ENCODE assay signal across 8 cellular contexts in genomic region chr6:41936073-41936837, GRCh38. TPM values are rescaled to one million over a fixed set of nuclear protein-coding genes. Genes with fewer than 3 reads are reported as not detected.
DNase-seq lines count a peak whose midpoint lies in the region; ATAC-seq and TF ChIP-seq lines count a peak whose summit lies in the region.

No MANE protein-coding gene starts in this region.

- no peaks in the 10 kb centered on the region for H3K9me3 Mint-ChIP-seq in WTC11

- peaks cover 26% of the 10 kb centered on the region for H3K4me1 Mint-ChIP-seq in WTC11

- 0 out of 2 replicates have a peak overlapping the region, but pooled peaks have one; percentile 78 for H3K27ac Mint-ChIP-seq in WTC11

- ATAC-seq in HG02763 (IDR thresholded peaks at IDR 0.05; ENCODE audit: unreplicated experiment) (peak; percentile 50), WTC11 (peak; percentile 49), HG03439 (IDR thresholded peaks at IDR 0.05; ENCODE audit: unreplicated experiment) (no peak)

- no peak overlapping the region for H3K4me3 Mint-ChIP-seq in WTC11

- peak; percentile 77 for TF ChIP-seq CTCF in WTC11 (IDR thresholded peaks at IDR 0.05)

- DNase-seq in GM04504 (ENCODE audit: low read depth) (peak; percentile 82), NCI-H2196 treated with DMSO at 0.1 percent for 48 hours (lab: John Stamatoyannopoulos, UW; ENCODE audit: unreplicated experiment) (peak; percentile 78), WTC11 (ENCODE audit: low spot score) (peak; percentile 61), kidney tubule cell (ENCODE audit: low spot score) (peak; percentile 87)
- peak; percentile 81 for DNase-seq in central memory CD4-positive, alpha-beta T cell
- DNase-seq in stimulated activated CD4-positive, alpha-beta T cell treated with anti-CD3 and anti-CD28 coated beads, Interleukin-4, amount 100 ng/mL, for 1 hour, result peak; percentile 53

- CTCF ChIA-PET in WTC11 (lab: Charles Lee), result interaction anchor here (0.5 to 8.9 kb wide), 25 partner anchors 9 to 230 kb away, joined by 3 to 112 read pairs (median 4); partner anchors contain the start of genes BYSL, FRS3, MED20 and TAF8

- POLR2A ChIA-PET in WTC11 (lab: Charles Lee), result interaction anchor here (0.5 to 1.0 kb wide), 3 partner anchors 24 to 108 kb away, joined by 3 to 4 read pairs (median 3); no protein-coding TSS in a partner anchor

- no peaks in the 10 kb centered on the region for H3K27me3 Mint-ChIP-seq in WTC11 (ENCODE audit: low read depth)

- peaks cover 28% of the 10 kb centered on the region for H3K36me3 Mint-ChIP-seq in WTC11

TF ChIP-seq in WTC11, 78 proteins besides CTCF, POLR2A, EP300 and RAD21:
- no peak for TF ChIP-seq TEAD4 (CRISPR knock-in tag; IDR thresholded peaks at IDR 0.05)
- no peak for TF ChIP-seq ZNF425 (CRISPR knock-in tag; conservative IDR thresholded peaks at IDR 0.05)
- TF ChIP-seq ZNF263 (CRISPR knock-in tag; IDR thresholded peaks at IDR 0.05; ENCODE audit: low read depth), result no peak
- no peak for TF ChIP-seq ZNF219 (CRISPR knock-in tag; IDR thresholded peaks at IDR 0.05; ENCODE audit: borderline replicate concordance)
- TF ChIP-seq, protein P1, sequence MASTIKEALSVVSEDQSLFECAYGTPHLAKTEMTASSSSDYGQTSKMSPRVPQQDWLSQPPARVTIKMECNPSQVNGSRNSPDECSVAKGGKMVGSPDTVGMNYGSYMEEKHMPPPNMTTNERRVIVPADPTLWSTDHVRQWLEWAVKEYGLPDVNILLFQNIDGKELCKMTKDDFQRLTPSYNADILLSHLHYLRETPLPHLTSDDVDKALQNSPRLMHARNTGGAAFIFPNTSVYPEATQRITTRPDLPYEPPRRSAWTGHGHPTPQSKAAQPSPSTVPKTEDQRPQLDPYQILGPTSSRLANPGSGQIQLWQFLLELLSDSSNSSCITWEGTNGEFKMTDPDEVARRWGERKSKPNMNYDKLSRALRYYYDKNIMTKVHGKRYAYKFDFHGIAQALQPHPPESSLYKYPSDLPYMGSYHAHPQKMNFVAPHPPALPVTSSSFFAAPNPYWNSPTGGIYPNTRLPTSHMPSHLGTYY (CRISPR knock-in tag; IDR thresholded peaks at IDR 0.05), result no peak
- TF ChIP-seq NFYB (CRISPR knock-in tag; conservative IDR thresholded peaks at IDR 0.05; ENCODE audit: low read depth), result no peak
- no peak for TF ChIP-seq ATF3 (CRISPR knock-in tag; conservative IDR thresholded peaks at IDR 0.05)
- TF ChIP-seq NFATC4 (CRISPR knock-in tag; IDR thresholded peaks at IDR 0.05), result 0 out of 2 replicates have a peak, but pooled peaks have one; percentile 8
- TF ChIP-seq PRRX2 (CRISPR knock-in tag; IDR thresholded peaks at IDR 0.05), result no peak
- TF ChIP-seq, protein P2, sequence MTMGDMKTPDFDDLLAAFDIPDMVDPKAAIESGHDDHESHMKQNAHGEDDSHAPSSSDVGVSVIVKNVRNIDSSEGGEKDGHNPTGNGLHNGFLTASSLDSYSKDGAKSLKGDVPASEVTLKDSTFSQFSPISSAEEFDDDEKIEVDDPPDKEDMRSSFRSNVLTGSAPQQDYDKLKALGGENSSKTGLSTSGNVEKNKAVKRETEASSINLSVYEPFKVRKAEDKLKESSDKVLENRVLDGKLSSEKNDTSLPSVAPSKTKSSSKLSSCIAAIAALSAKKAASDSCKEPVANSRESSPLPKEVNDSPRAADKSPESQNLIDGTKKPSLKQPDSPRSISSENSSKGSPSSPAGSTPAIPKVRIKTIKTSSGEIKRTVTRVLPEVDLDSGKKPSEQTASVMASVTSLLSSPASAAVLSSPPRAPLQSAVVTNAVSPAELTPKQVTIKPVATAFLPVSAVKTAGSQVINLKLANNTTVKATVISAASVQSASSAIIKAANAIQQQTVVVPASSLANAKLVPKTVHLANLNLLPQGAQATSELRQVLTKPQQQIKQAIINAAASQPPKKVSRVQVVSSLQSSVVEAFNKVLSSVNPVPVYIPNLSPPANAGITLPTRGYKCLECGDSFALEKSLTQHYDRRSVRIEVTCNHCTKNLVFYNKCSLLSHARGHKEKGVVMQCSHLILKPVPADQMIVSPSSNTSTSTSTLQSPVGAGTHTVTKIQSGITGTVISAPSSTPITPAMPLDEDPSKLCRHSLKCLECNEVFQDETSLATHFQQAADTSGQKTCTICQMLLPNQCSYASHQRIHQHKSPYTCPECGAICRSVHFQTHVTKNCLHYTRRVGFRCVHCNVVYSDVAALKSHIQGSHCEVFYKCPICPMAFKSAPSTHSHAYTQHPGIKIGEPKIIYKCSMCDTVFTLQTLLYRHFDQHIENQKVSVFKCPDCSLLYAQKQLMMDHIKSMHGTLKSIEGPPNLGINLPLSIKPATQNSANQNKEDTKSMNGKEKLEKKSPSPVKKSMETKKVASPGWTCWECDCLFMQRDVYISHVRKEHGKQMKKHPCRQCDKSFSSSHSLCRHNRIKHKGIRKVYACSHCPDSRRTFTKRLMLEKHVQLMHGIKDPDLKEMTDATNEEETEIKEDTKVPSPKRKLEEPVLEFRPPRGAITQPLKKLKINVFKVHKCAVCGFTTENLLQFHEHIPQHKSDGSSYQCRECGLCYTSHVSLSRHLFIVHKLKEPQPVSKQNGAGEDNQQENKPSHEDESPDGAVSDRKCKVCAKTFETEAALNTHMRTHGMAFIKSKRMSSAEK (CRISPR knock-in tag; IDR thresholded peaks at IDR 0.05; ENCODE audit: borderline replicate concordance), result 0 out of 2 replicates have a peak, but pooled peaks have one; percentile 34

RNA-seq across cellular contexts. Expression of gene CCND3, which starts 5.4 kb away (rescaled TPM):
- total RNA-seq in WTC11 (2021), result 23.0 to 33.6 TPM (median 23.0 TPM) in 3 replicates

RNA-seq across cellular contexts. Expression of gene BYSL, which starts 15.0 kb away (rescaled TPM):
- 40.3 to 50.8 TPM (median 43.8 TPM) in 3 replicates for total RNA-seq in WTC11 (2021)

RNA-seq across cellular contexts. Expression of gene MED20, which starts 15.3 kb away (rescaled TPM):
- total RNA-seq in WTC11 (2021), result 37.5 to 42.4 TPM (median 38.9 TPM) in 3 replicates

RNA-seq across cellular contexts. Expression of gene USP49, which starts 41.1 kb away (rescaled TPM):
- 16.3 to 18.4 TPM (median 17.3 TPM) in 3 replicates for total RNA-seq in WTC11 (2021)
